In the genomic region with DNA sequence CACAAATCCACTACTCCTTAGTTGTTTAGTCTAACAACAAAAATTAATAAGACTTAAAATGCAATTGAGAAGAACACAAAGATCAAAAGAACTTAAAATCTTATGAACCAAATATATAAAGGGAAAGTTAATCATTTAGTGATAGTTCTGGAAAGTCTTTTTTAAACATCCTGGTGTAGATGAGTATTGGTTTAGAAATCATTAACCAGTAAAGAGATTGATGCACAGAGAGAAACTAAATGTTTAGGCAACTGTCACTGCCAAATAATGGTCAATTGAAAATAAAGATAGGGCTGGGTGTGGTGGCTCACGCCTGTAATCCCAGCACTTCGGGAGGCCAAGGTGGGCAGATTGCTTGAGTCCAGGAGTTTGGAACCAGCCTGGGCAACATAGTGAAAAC, we compare ENCODE assay signal across 21 cellular contexts. TPM values are rescaled to one million over a fixed set of nuclear protein-coding genes. Genes with fewer than 3 reads are reported as not detected.
DNase-seq lines count a peak whose midpoint lies in the region; ATAC-seq, FAIRE-seq and TF ChIP-seq lines count a peak whose summit lies in the region.
"Had no signal": no experiment of that assay in that cellular context is flagged by ENCODE, and none has a peak within 500 bp of the region (broad histone marks: within the 10 kb centered on the region; RNA-seq: fewer than 3 reads in every experiment).

No MANE protein-coding gene starts in this region.

- no peak overlapping the region for H2AFZ ChIP-seq in GM12878 (ENCODE audit: control insufficient read depth, low read depth, low read length)
- H2AFZ ChIP-seq in hepatocyte = no peak overlapping the region
- H2AFZ ChIP-seq: PC-9 had no signal

- 87% methylated on average over 2 of the region's 2 CpGs for whole genome bisulfite sequencing in GM12878 (ENCODE audit: insufficient coverage, insufficient replicate concordance, low lambda C conversion rate, missing lambda C conversion rate)
- 45% methylated on average over 2 of the region's 2 CpGs for WGBS in hepatocyte (ENCODE audit: low lambda C conversion rate, missing lambda C conversion rate)

- H3K9me2 ChIP-seq in hepatocyte (replicated peaks; ENCODE audit: insufficient read depth) = no peaks in the 10 kb centered on the region

- TF ChIP-seq CTCF in GM12878 (IDR thresholded peaks at IDR 0.05 in 2 of 3, conservative IDR thresholded peaks at IDR 0.05 in 1 of 3; ENCODE audit: control insufficient read depth in 2 of 3, extremely low read depth in 1 of 3, insufficient read depth in 1 of 3, low read depth in 3 of 3, low read length in 3 of 3) (no peak), glutamatergic neuron (IDR thresholded peaks at IDR 0.05; ENCODE audit: partially characterized antibody, unreplicated experiment) (no peak), hepatocyte (IDR thresholded peaks at IDR 0.05; ENCODE audit: poor library complexity) (no peak)

- no peaks in the 10 kb centered on the region for H3K9me3 ChIP-seq in GM12878 (replicated peaks; ENCODE audit: control insufficient read depth, insufficient read depth, low read length)
- H3K9me3 ChIP-seq in hepatocyte (ENCODE audit: low read depth) = no peaks in the 10 kb centered on the region
- H3K9me3 ChIP-seq: BE2C had no signal

- no peaks in the 10 kb centered on the region for H3K36me3 Mint-ChIP-seq in glutamatergic neuron (ENCODE audit: unreplicated experiment)
- H3K36me3 Mint-ChIP-seq: CD8-positive, alpha-beta T cell had no signal

- H3K4me2 ChIP-seq in GM12878 (ENCODE audit: control insufficient read depth, insufficient read depth) (no peak overlapping the region), hepatocyte (no peak overlapping the region)
- H3K4me2 ChIP-seq: PC-9 had no signal

- no peaks in the 10 kb centered on the region for H3K4me1 ChIP-seq in GM12878 (ENCODE audit: control insufficient read depth, insufficient read depth, low read length)
- peaks cover 3% of the 10 kb centered on the region for H3K4me1 ChIP-seq in hepatocyte (ENCODE audit: insufficient read depth)
- H3K4me1 ChIP-seq: BE2C had no signal

- peaks cover 1% of the 10 kb centered on the region for H3K27me3 Mint-ChIP-seq in glutamatergic neuron (ENCODE audit: unreplicated experiment)

- RAD21 ChIA-PET in GM12878 (lab: Charles Lee; ENCODE audit: unreplicated experiment) = no interaction called here

- no TSS peak for BruUV-seq in GM12878 (replicated peaks; lab: Mats Ljungman, UMichigan)

- peak; percentile 51 for ATAC-seq in GM18870 (IDR thresholded peaks at IDR 0.05; ENCODE audit: unreplicated experiment)
- peak; percentile 56 for ATAC-seq in GM21447 (IDR thresholded peaks at IDR 0.05; ENCODE audit: unreplicated experiment)
- ATAC-seq in HG03139 (IDR thresholded peaks at IDR 0.05; ENCODE audit: unreplicated experiment) = peak; percentile 51
- ATAC-seq in GM12878 = peak; percentile 24; the same call in 2 of the 3 replicates
- ATAC-seq: CD8-positive, alpha-beta T cell had no signal

- no peak for DNase-seq in GM12878 (ENCODE audit: low read depth, low spot score)
- no peak for DNase-seq in AML-193 (lab: John Stamatoyannopoulos, UW)
- DNase-seq in glutamatergic neuron = no peak
- DNase-seq in hepatocyte (ENCODE audit: low spot score) = no peak
- DNase-seq: ACHN; BE2C; CD8-positive, alpha-beta T cell; EL; HCEC 1CT; KBM-7; NCI-H1092; NCI-H1694; NCI-H446; NCI-H748 treated with DMSO at 0.1 percent for 48 hours; PC-9; T-helper 1 cell had no signal

- no peaks in the 10 kb centered on the region for H4K20me1 ChIP-seq in GM12878 (ENCODE audit: control insufficient read depth, insufficient read depth)
- no peaks in the 10 kb centered on the region for H4K20me1 ChIP-seq in hepatocyte (ENCODE audit: insufficient read depth, poor library complexity, severe bottlenecking)

- in situ Hi-C loops in GM12878 (cut with MboI) = no loop called here

- no peak overlapping the region for H3K27ac ChIP-seq in GM12878 (ENCODE audit: control insufficient read depth, insufficient read depth)
- H3K27ac ChIP-seq in hepatocyte = no peak overlapping the region
- H3K27ac ChIP-seq: PC-9, SK-N-MC had no signal

- no peak for TF ChIP-seq POLR2A in GM12878 (IDR thresholded peaks at IDR 0.05; ENCODE audit: low read depth, low read length)

- H3K9me3 Mint-ChIP-seq in glutamatergic neuron (ENCODE audit: unreplicated experiment) = no peaks in the 10 kb centered on the region
- H3K9me3 Mint-ChIP-seq: CD8-positive, alpha-beta T cell had no signal

- no peak overlapping the region for H3K9ac ChIP-seq in GM12878 (ENCODE audit: control insufficient read depth, insufficient read depth, low read length)

- H3K27ac Mint-ChIP-seq in glutamatergic neuron (ENCODE audit: unreplicated experiment) = no peak overlapping the region
- H3K27ac Mint-ChIP-seq: CD8-positive, alpha-beta T cell had no signal

- H3K27me3 ChIP-seq in GM12878 (replicated peaks in 1 of 2; ENCODE audit: control insufficient read depth in 2 of 2, insufficient read depth in 2 of 2, low read length in 1 of 2) (no peaks in the 10 kb centered on the region), hepatocyte (no peaks in the 10 kb centered on the region)

- no peak overlapping the region for H3K4me3 ChIP-seq in GM12878
- no peak overlapping the region for H3K4me3 ChIP-seq in hepatocyte
- H3K4me3 ChIP-seq: PC-9, SK-N-MC had no signal

- FAIRE-seq in GM12878 (lab: Jason Lieb, UNC) = no peak

- intact Hi-C loops in GM12878 (cut with micrococcal nuclease; ENCODE audit: unreplicated experiment) = no loop called here

- no peaks in the 10 kb centered on the region for H3K79me2 ChIP-seq in GM12878 (ENCODE audit: control insufficient read depth, insufficient read depth, low read length)
- no peaks in the 10 kb centered on the region for H3K79me2 ChIP-seq in hepatocyte

- CTCF ChIA-PET in GM12878 (lab: Yijun Ruan, JAX) = no interaction called here

- TF ChIP-seq EP300 in GM12878 (IDR thresholded peaks at IDR 0.05; ENCODE audit: borderline replicate concordance in 1 of 2, control insufficient read depth in 1 of 2, low read depth in 2 of 2, low read length in 2 of 2) = no peak

- no peak overlapping the region for H3K4me3 Mint-ChIP-seq in glutamatergic neuron (ENCODE audit: unreplicated experiment)
- H3K4me3 Mint-ChIP-seq: CD8-positive, alpha-beta T cell had no signal

- H3K36me3 ChIP-seq in GM12878 (ENCODE audit: control insufficient read depth in 2 of 2, insufficient read depth in 2 of 2, low read length in 1 of 2) (no peaks in the 10 kb centered on the region), hepatocyte (replicated peaks; ENCODE audit: insufficient read depth, low read depth) (no peaks in the 10 kb centered on the region)
- H3K36me3 ChIP-seq: BE2C had no signal

- no peak for TF ChIP-seq RAD21 in GM12878 (IDR thresholded peaks at IDR 0.05; ENCODE audit: insufficient read depth, low read depth, low read length)

- H3K4me1 Mint-ChIP-seq in glutamatergic neuron (ENCODE audit: low read depth, unreplicated experiment) = no peaks in the 10 kb centered on the region

- POLR2A ChIA-PET in GM12878 (lab: Charles Lee) = no interaction called here

- SMC1A ChIA-PET in GM12878 (lab: Charles Lee; ENCODE audit: uncharacterized antibody, unreplicated experiment) = no interaction called here

TF ChIP-seq in GM12878, 131 proteins besides CTCF, POLR2A, EP300 and RAD21 (continues in another document):
- TF ChIP-seq LARP7 (IDR thresholded peaks at IDR 0.05) = no peak
- TF ChIP-seq CREM (IDR thresholded peaks at IDR 0.05; ENCODE audit: low read depth) = no peak
- no peak for TF ChIP-seq JUND (IDR thresholded peaks at IDR 0.05; ENCODE audit: low read depth, low read length)
- TF ChIP-seq RUNX3 (IDR thresholded peaks at IDR 0.05; ENCODE audit: low read length) = no peak
- TF ChIP-seq, protein P1, sequence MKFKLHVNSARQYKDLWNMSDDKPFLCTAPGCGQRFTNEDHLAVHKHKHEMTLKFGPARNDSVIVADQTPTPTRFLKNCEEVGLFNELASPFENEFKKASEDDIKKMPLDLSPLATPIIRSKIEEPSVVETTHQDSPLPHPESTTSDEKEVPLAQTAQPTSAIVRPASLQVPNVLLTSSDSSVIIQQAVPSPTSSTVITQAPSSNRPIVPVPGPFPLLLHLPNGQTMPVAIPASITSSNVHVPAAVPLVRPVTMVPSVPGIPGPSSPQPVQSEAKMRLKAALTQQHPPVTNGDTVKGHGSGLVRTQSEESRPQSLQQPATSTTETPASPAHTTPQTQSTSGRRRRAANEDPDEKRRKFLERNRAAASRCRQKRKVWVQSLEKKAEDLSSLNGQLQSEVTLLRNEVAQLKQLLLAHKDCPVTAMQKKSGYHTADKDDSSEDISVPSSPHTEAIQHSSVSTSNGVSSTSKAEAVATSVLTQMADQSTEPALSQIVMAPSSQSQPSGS (IDR thresholded peaks at IDR 0.05; ENCODE audit: low read length) = no peak
- TF ChIP-seq, protein P2, sequence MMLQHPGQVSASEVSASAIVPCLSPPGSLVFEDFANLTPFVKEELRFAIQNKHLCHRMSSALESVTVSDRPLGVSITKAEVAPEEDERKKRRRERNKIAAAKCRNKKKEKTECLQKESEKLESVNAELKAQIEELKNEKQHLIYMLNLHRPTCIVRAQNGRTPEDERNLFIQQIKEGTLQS (IDR thresholded peaks at IDR 0.05; ENCODE audit: borderline replicate concordance, extremely low read depth, low read depth, low read length) = no peak
- TF ChIP-seq CBX3 (IDR thresholded peaks at IDR 0.05; ENCODE audit: borderline replicate concordance, low read depth) = no peak
- TF ChIP-seq KAT2A (conservative IDR thresholded peaks at IDR 0.05; ENCODE audit: control insufficient read depth, low read depth, low read length) = no peak

RNA-seq across cellular contexts. Expression of a gene that starts 44.9 kb away (rescaled TPM):
- total RNA-seq in GM12878 (2013; cell fraction: nucleolus; rRNA removed) = not detected in 2 replicates
- total RNA-seq in GM12878 (2014; rRNA removed) (not detected in 2 replicates), GM12878 (2014; rRNA removed; fragmentation: Illumina TruSeq; extraction: Trizol) (not detected in 2 replicates), GM12878 (2021) (not detected in 2 replicates), glutamatergic neuron (ENCODE audit: unreplicated experiment) (not detected), hepatocyte (0.12 and 1.0 TPM in 2 replicates)
- polyA plus RNA-seq in GM12878 (2011; ENCODE audit: low read depth) = not detected
- polyA plus RNA-seq in GM12878 (2011; rRNA removed) (not detected in 2 replicates), GM12878 (2014; fragmentation: Illumina TruSeq; extraction: Trizol) (not detected in 2 replicates), GM12878 (2014; fragmentation: Nextera tagmentation; extraction: Ambion mirVana) (not detected), GM12878 (2014; rRNA removed) (not detected in 2 replicates), GM12878 (2016; fragmentation: Nextera tagmentation; extraction: Ambion mirVana) (not detected), hepatocyte (0.04 and 0.10 TPM in 2 replicates)
- not detected in 2 replicates for polyA plus RNA-seq in GM12878 (2011; cell fraction: cytosol; rRNA removed)
- not detected in 2 replicates for polyA plus RNA-seq in GM12878 (2011; cell fraction: nucleus; rRNA removed)
- polyA plus RNA-seq in GM12878 (2012) = not detected in 2 replicates
- not detected in 2 replicates for polyA minus RNA-seq in GM12878 (2011; rRNA and poly(A)+ RNA removed)
- polyA minus RNA-seq in GM12878 (2011; cell fraction: cytosol; rRNA and poly(A)+ RNA removed) = not detected in 2 replicates
- not detected in 2 replicates for polyA minus RNA-seq in GM12878 (2011; cell fraction: nucleus; rRNA and poly(A)+ RNA removed)
- total RNA-seq: CD8-positive, alpha-beta T cell; M059J; PC-9 had no signal
